In the genomic region with DNA sequence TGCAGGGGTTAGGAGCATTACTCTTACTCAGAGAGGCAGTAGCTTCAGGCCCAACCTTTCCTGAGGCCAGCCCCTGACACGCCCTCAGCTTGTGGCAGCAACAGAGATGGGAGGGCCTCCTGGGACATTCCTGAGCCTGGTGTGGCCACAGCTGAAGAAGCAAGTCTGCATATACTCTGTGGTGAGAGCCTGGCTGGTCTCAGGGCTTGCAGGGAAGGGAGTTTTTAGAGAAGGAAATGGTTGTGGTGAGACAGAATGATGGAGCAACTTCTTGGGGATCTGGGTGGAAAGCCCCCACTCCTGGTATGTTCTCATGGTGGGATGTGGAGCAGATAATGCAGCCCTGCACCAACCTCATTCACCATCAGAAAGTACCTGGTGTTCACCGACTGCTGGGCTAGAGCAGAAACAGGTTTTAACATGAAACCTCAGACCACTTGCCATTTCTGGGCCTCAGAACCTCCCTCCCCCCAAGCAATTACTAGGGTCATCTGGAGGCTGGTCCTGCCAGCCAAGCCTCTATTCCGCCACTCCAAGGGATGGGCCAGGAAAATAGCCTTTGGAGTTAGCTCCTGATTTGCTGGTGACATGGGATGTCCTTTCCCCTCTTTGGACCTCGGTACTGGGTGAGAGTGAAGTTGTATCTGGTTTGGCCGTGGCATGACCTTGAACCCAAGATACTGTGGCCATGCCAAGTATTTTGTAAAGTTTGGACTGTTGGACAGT, we compare ENCODE assay signal across 8 cellular contexts. TPM values are rescaled to one million over a fixed set of nuclear protein-coding genes. Genes with fewer than 3 reads are reported as not detected.
A peak's percentile ranks its signal among the peaks of the same experiment; 100 is the strongest.
DNase-seq lines count a peak whose midpoint lies in the region; ATAC-seq and TF ChIP-seq lines count a peak whose summit lies in the region.

No MANE protein-coding gene starts in this region.

- no peaks in the 10 kb centered on the region for H3K9me3 Mint-ChIP-seq in activated T-cell treated with anti-CD3 and anti-CD28 coated beads, Interleukin-2, amount 50 U/mL, for 24 hours

- H3K4me3 ChIP-seq in AG04449 (ENCODE audit: low read depth, low read length), result no peak overlapping the region
- no peak overlapping the region for H3K4me3 ChIP-seq in foreskin fibroblast (ENCODE audit: low read depth in 1 of 2, low read length in 2 of 2)

- POLR2A ChIA-PET in AG04449 (lab: Yijun Ruan, JAX), result interaction anchor here (0.9 to 1.4 kb wide), 2 partner anchors 12 to 23 kb away, joined by 3 to 4 read pairs; no protein-coding TSS in a partner anchor

- no peaks in the 10 kb centered on the region for H3K27me3 Mint-ChIP-seq in activated T-cell treated with anti-CD3 and anti-CD28 coated beads, Interleukin-2, amount 50 U/mL, for 24 hours

- CTCF ChIA-PET in AG04449 (lab: Yijun Ruan, JAX), result interaction anchor here (0.9 to 5.4 kb wide), 9 partner anchors 13 to 106 kb away, joined by 3 to 34 read pairs (median 5); partner anchors contain the start of genes HPCA and RNF19B

- peak overlapping the region; percentile 33 for H3K4me3 Mint-ChIP-seq in activated T-cell treated with anti-CD3 and anti-CD28 coated beads, Interleukin-2, amount 50 U/mL, for 24 hours

- DNase-seq in AG04449 (ENCODE audit: low read depth, low spot score) (peak; percentile 95), NCI-H460 (ENCODE audit: extremely low read depth, low read depth) (peak; percentile 70), foreskin fibroblast (peak; percentile 88 to 96), pons (ENCODE audit: low spot score) (peak; percentile 81), mesenteric fat pad (ENCODE audit: low spot score) (no peak)
- DNase-seq in activated T-cell treated with anti-CD3 and anti-CD28 coated beads, Interleukin-2, amount 50 U/mL, for 24 hours, result peak; percentile 66

- TF ChIP-seq CTCF in AG04449 (IDR thresholded peaks at IDR 0.05; ENCODE audit: insufficient read depth, low read length, missing control alignments) (no peak), foreskin fibroblast (IDR thresholded peaks at IDR 0.05; ENCODE audit: low read depth, low read length) (no peak)

- ATAC-seq in GM18520 (IDR thresholded peaks at IDR 0.05; ENCODE audit: unreplicated experiment), result peak; percentile 71
- ATAC-seq in HG02943 (IDR thresholded peaks at IDR 0.05; ENCODE audit: low read depth, unreplicated experiment), result peak; percentile 73

- peaks cover 7% of the 10 kb centered on the region for H3K36me3 Mint-ChIP-seq in activated T-cell treated with anti-CD3 and anti-CD28 coated beads, Interleukin-2, amount 50 U/mL, for 24 hours (ENCODE audit: low read depth)

- peaks cover 47% of the 10 kb centered on the region for H3K4me1 Mint-ChIP-seq in activated T-cell treated with anti-CD3 and anti-CD28 coated beads, Interleukin-2, amount 50 U/mL, for 24 hours (ENCODE audit: low read depth)

- peak overlapping the region; percentile 88 for H3K27ac Mint-ChIP-seq in activated T-cell treated with anti-CD3 and anti-CD28 coated beads, Interleukin-2, amount 50 U/mL, for 24 hours

RNA-seq across cellular contexts. Expression of gene RNF19B, which starts 28.0 kb away (rescaled TPM):
- 11.6 and 12.9 TPM in 2 replicates for total RNA-seq in NCI-H460 (2014; rRNA removed; shearing (Covaris generic))
- 5.2 and 6.2 TPM in 2 replicates for polyA plus RNA-seq in NCI-H460 (2014; cell fraction: nucleus; rRNA removed)
- 23.5 TPM for total RNA-seq in mesenteric fat pad

RNA-seq across cellular contexts. Expression of gene AK2, which starts 44.0 kb away (rescaled TPM):
- 204 and 212 TPM in 2 replicates for total RNA-seq in NCI-H460 (2014; rRNA removed; shearing (Covaris generic))
- polyA plus RNA-seq in NCI-H460 (2014; cell fraction: nucleus; rRNA removed), result 210 and 308 TPM in 2 replicates
- total RNA-seq in mesenteric fat pad, result 159 TPM
